ENCODE assay signal across 9 cellular contexts in genomic region chr11:40129276-40129675, GRCh38.
DNase-seq lines count a peak whose midpoint lies in the region; TF ChIP-seq lines count a peak whose summit lies in the region.
"Had no signal": no experiment of that assay in that cellular context is flagged by ENCODE, and none has a peak within 500 bp of the region (broad histone marks: within the 10 kb centered on the region; RNA-seq: fewer than 3 reads in every experiment).

No MANE protein-coding gene starts in this region.

- TF ChIP-seq CTCF in MCF 10A (IDR thresholded peaks at IDR 0.05; ENCODE audit: unreplicated experiment) = peak; percentile 57
- TF ChIP-seq CTCF in breast epithelium (IDR thresholded peaks at IDR 0.05) = no peak
- TF ChIP-seq CTCF in tibial nerve (IDR thresholded peaks at IDR 0.05) = peak in 3 of 5 experiments; percentile 17 to 40 (median 22)

- H3K9me3 Mint-ChIP-seq in MCF 10A (ENCODE audit: unreplicated experiment) = peaks cover 4% of the 10 kb centered on the region

- TF ChIP-seq POLR2A in breast epithelium (IDR thresholded peaks at IDR 0.05) (no peak), tibial nerve (IDR thresholded peaks at IDR 0.05) (no peak)

- no peaks in the 10 kb centered on the region for H3K9me3 ChIP-seq in breast epithelium
- peaks cover 0 to under 1% (median under 1%) of the 10 kb centered on the region in 4 donors for H3K9me3 ChIP-seq in tibial nerve
- H3K9me3 ChIP-seq: BLaER1 had no signal

- H3K27me3 Mint-ChIP-seq in MCF 10A (ENCODE audit: insufficient read depth, unreplicated experiment) = no peaks in the 10 kb centered on the region

- H3K36me3 Mint-ChIP-seq in MCF 10A (ENCODE audit: insufficient read depth, unreplicated experiment) = no peaks in the 10 kb centered on the region

- H3K4me3 ChIP-seq in breast epithelium (no peak overlapping the region), tibial nerve (no peak overlapping the region)
- H3K4me3 ChIP-seq: BLaER1 had no signal

- no peaks in the 10 kb centered on the region for H3K27me3 ChIP-seq in breast epithelium
- no peaks in the 10 kb centered on the region for H3K27me3 ChIP-seq in tibial nerve
- H3K27me3 ChIP-seq: BLaER1 had no signal

- CTCF ChIA-PET in MCF 10A (lab: Yijun Ruan, JAX) = interaction anchor here (0.6 to 1.3 kb wide), 9 partner anchors 9 to 1039 kb away, joined by 3 to 5 read pairs (median 3); no protein-coding TSS in a partner anchor

- intact Hi-C loops in MCF 10A (cut with micrococcal nuclease) = loop anchor here (1.0 to 10.0 kb wide), 3 partner anchors 165 to 1334 kb away; no protein-coding TSS in a partner anchor
- intact Hi-C loops in breast epithelium (cut with DNase I; ENCODE audit: low total_unique reads) = no loop called here

- POLR2A ChIA-PET in MCF 10A (lab: Yijun Ruan, JAX) = no interaction called here

- 2 to 4% methylated on average over 1 of the region's 1 CpG for WGBS in tibial nerve, 2 donors

- H3K36me3 ChIP-seq in breast epithelium (no peaks in the 10 kb centered on the region), tibial nerve (no peaks in the 10 kb centered on the region)
- H3K36me3 ChIP-seq: BLaER1 had no signal

- no peaks in the 10 kb centered on the region for H3K4me1 ChIP-seq in breast epithelium
- H3K4me1 ChIP-seq in tibial nerve = no peaks in the 10 kb centered on the region
- H3K4me1 ChIP-seq: BLaER1 had no signal

- H3K4me3 Mint-ChIP-seq in MCF 10A (ENCODE audit: unreplicated experiment) = no peak overlapping the region

- H3K27ac ChIP-seq in breast epithelium = no peak overlapping the region
- no peak overlapping the region for H3K27ac ChIP-seq in tibial nerve
- H3K27ac ChIP-seq: BLaER1 had no signal

- peaks cover 9% of the 10 kb centered on the region for H3K4me1 Mint-ChIP-seq in MCF 10A (ENCODE audit: insufficient read depth, unreplicated experiment)

- DNase-seq in MCF 10A (ENCODE audit: unreplicated experiment) (peak; percentile 34), breast epithelium (ENCODE audit: low spot score in 2 of 2) (no peak), OCI-M1 (lab: John Stamatoyannopoulos, UW) (peak; percentile 72), globus pallidus (ENCODE audit: low spot score) (peak; percentile 56), tibial nerve (ENCODE audit: low spot score in 2 of 2) (no peak), G401 (ENCODE audit: low spot score) (no peak), NCI-H2171 (lab: John Stamatoyannopoulos, UW) (no peak)
- no peak for DNase-seq in activated effector memory CD4-positive, alpha-beta T cell treated with anti-CD3 and anti-CD28 coated beads, Interleukin-2, amount 50 U/mL, for 16 hours

- in situ Hi-C loops in G401 (cut with HindIII; ENCODE audit: low sequenced_read_pairs) = no loop called here

- no TSS peak for BruUV-seq in MCF 10A (replicated peaks; lab: Mats Ljungman, UMichigan)

- no peak for TF ChIP-seq EP300 in tibial nerve (IDR thresholded peaks at IDR 0.05)

- H3K27ac Mint-ChIP-seq in MCF 10A (ENCODE audit: low read depth, unreplicated experiment) = no peak overlapping the region

Comparison
In these comparisons a context has a peak if more than half of its experiments do, and no peak if none do; other contexts are left out.
1. DNase-seq: peak in MCF 10A (single experiment), OCI-M1 (single experiment) and globus pallidus (single experiment); none in breast epithelium (0 of 2), tibial nerve (0 of 2), G401 (single experiment), NCI-H2171 (single experiment) and activated effector memory CD4-positive, alpha-beta T cell treated with anti-CD3 and anti-CD28 coated beads, Interleukin-2, amount 50 U/mL, for 16 hours (single experiment).
2. CTCF ChIP-seq: peak in MCF 10A (single experiment) and tibial nerve (3 of 5); none in breast epithelium (0 of 3).